Comparison of ENCODE assay signal across 1 cellular context in genomic region chr2:165920748-165921147, GRCh38.
TF ChIP-seq lines count a peak whose summit lies in the region.

No MANE protein-coding gene starts in this region.

TF ChIP-seq in WTC11, 78 proteins besides CTCF, POLR2A, EP300 and RAD21 (continued from another document):
- no peak for TF ChIP-seq ZBTB21 (CRISPR knock-in tag; IDR thresholded peaks at IDR 0.05; ENCODE audit: borderline replicate concordance)
- no peak for TF ChIP-seq OVOL2 (CRISPR knock-in tag; IDR thresholded peaks at IDR 0.05; ENCODE audit: borderline replicate concordance)
- no peak for TF ChIP-seq ESRRA (CRISPR knock-in tag; IDR thresholded peaks at IDR 0.05; ENCODE audit: borderline replicate concordance)
- TF ChIP-seq MYBL2 (CRISPR knock-in tag; IDR thresholded peaks at IDR 0.05): no peak
- no peak for TF ChIP-seq ZNF423 (CRISPR knock-in tag; IDR thresholded peaks at IDR 0.05)
- no peak for TF ChIP-seq ZNF232 (CRISPR knock-in tag; IDR thresholded peaks at IDR 0.05)
- TF ChIP-seq, protein P1, sequence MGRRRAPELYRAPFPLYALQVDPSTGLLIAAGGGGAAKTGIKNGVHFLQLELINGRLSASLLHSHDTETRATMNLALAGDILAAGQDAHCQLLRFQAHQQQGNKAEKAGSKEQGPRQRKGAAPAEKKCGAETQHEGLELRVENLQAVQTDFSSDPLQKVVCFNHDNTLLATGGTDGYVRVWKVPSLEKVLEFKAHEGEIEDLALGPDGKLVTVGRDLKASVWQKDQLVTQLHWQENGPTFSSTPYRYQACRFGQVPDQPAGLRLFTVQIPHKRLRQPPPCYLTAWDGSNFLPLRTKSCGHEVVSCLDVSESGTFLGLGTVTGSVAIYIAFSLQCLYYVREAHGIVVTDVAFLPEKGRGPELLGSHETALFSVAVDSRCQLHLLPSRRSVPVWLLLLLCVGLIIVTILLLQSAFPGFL (CRISPR knock-in tag; IDR thresholded peaks at IDR 0.05; ENCODE audit: borderline replicate concordance): no peak
- TF ChIP-seq RELA (CRISPR knock-in tag; IDR thresholded peaks at IDR 0.05; ENCODE audit: borderline replicate concordance): no peak
- TF ChIP-seq EMX1 (CRISPR knock-in tag; IDR thresholded peaks at IDR 0.05): no peak
- TF ChIP-seq ZNF263 (CRISPR knock-in tag; IDR thresholded peaks at IDR 0.05; ENCODE audit: low read depth): no peak
